ENCODE assay signal across 8 cellular contexts in the genomic region with DNA sequence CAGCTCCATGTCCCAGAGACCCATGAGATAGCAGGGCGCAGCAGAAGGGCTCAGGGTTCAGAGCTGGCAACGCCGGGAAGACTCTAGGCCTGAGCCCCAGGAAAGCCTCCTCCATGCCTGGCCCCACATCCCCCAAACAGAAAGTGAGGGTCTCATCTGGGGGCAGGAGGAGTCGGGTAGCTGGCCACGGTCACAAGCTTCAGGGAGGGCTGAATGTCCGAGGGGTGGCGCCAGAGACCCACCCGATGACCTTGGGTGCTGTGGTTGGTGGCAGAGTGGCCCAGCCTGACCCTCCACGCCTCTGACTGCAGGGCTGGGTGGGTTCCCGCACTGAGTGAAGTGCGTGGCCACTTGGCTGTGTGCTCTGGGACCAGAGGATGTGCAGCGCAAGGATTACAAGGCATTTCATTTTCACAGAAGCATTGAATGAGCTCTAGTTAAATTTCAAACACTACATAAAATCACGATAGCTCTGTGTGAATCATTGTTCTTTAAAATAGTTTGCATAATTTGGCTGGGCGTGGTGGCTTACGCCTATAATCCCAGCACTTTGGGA. TPM values are rescaled to one million over a fixed set of nuclear protein-coding genes. Genes with fewer than 3 reads are reported as not detected.
DNase-seq lines count a peak whose midpoint lies in the region; ATAC-seq and TF ChIP-seq lines count a peak whose summit lies in the region.

No MANE protein-coding gene starts in this region.

- H3K27ac ChIP-seq in caudate nucleus (ENCODE audit: low read depth, low read length) (peak overlapping the region; percentile 85), left lung (no peak overlapping the region), upper lobe of right lung (peak overlapping the region; percentile 42)

- H3K9me3 ChIP-seq in left lung (no peaks in the 10 kb centered on the region), upper lobe of right lung (no peaks in the 10 kb centered on the region)

- intact Hi-C loops in left lung (cut with DNase I) (no loop called here), upper lobe of right lung (cut with DNase I) (loop anchor here (10.0 kb wide), 1 partner anchor 87 kb away; a partner anchor contains a TSS)

- H3K36me3 ChIP-seq in left lung: peaks cover 0 to 1% of the 10 kb centered on the region in 2 donors
- H3K36me3 ChIP-seq in upper lobe of right lung: peaks cover under 1% of the 10 kb centered on the region

- TF ChIP-seq CTCF in left lung (IDR thresholded peaks at IDR 0.05): peak; percentile 48 to 50
- peak; percentile 55 for TF ChIP-seq CTCF in upper lobe of right lung (IDR thresholded peaks at IDR 0.05)

- ATAC-seq in left lung (no peak), upper lobe of right lung (no peak)

- peak; percentile 60 for DNase-seq in NCI-H748 (lab: John Stamatoyannopoulos, UW; ENCODE audit: unreplicated experiment)
- DNase-seq in NCI-H748 treated with DMSO at 0.1 percent for 48 hours (lab: John Stamatoyannopoulos, UW): no peak
- peak; percentile 42 for DNase-seq in NAMALWA (ENCODE audit: low spot score)
- DNase-seq in caudate nucleus (lab: John Stamatoyannopoulos, UW): peak in 56 of 61 donors; percentile 15 to 79 (median 52)
- DNase-seq in left lung: peak; percentile 55 to 81
- peak; percentile 83 for DNase-seq in upper lobe of right lung
- DNase-seq in HPDE6-E6E7 (ENCODE audit: extremely low spot score): no peak
- no peak for DNase-seq in activated effector memory CD4-positive, alpha-beta T cell treated with anti-CD3 and anti-CD28 coated beads, Interleukin-2, amount 50 U/mL, for 16 hours

- no peaks in the 10 kb centered on the region for H3K27me3 ChIP-seq in left lung
- no peaks in the 10 kb centered on the region for H3K27me3 ChIP-seq in upper lobe of right lung

- H3K4me1 ChIP-seq in left lung (peaks cover 13 to 46% of the 10 kb centered on the region in 2 donors), upper lobe of right lung (peaks cover 24% of the 10 kb centered on the region)

- H3K4me3 ChIP-seq in left lung (no peak overlapping the region), upper lobe of right lung (no peak overlapping the region)

RNA-seq across cellular contexts. Expression of a gene that starts 3.0 kb away (rescaled TPM):
- total RNA-seq in left lung: 1 to 10 TPM; 1.2 TPM
- total RNA-seq in upper lobe of right lung: 1.1 TPM

RNA-seq across cellular contexts. Expression of a gene that starts 3.5 kb away (rescaled TPM):
- total RNA-seq in left lung: 100 to 1,000 TPM in 1 of 2 donors, 10 to 100 TPM in 1; 98.5 to 111 TPM
- 91.2 TPM for total RNA-seq in upper lobe of right lung

RNA-seq across cellular contexts. Expression of a gene that starts 4.0 kb away (rescaled TPM):
- total RNA-seq in left lung: 1 to 10 TPM; 2.1 to 4.5 TPM
- total RNA-seq in upper lobe of right lung: 2.6 TPM

RNA-seq across cellular contexts. Expression of a gene that starts 29.3 kb away (rescaled TPM):
- total RNA-seq in left lung: 100 to 1,000 TPM; 133 to 137 TPM
- total RNA-seq in upper lobe of right lung: 477 TPM

RNA-seq across cellular contexts. Expression of a gene that starts 34.8 kb away (rescaled TPM):
- 1 to 10 TPM; 2.0 to 2.3 TPM for total RNA-seq in left lung
- total RNA-seq in upper lobe of right lung: 5.1 TPM

Comparison
In these comparisons a context has a peak if more than half of its experiments do, and no peak if none do; other contexts are left out.
1. DNase-seq: peak in NCI-H748 (single experiment), NAMALWA (single experiment), caudate nucleus (56 of 61), left lung (2 of 2) and upper lobe of right lung (single experiment); none in NCI-H748 treated with DMSO at 0.1 percent for 48 hours (single experiment), HPDE6-E6E7 (single experiment) and activated effector memory CD4-positive, alpha-beta T cell treated with anti-CD3 and anti-CD28 coated beads, Interleukin-2, amount 50 U/mL, for 16 hours (single experiment).
2. H3K27ac ChIP-seq: peak in caudate nucleus (single experiment) and upper lobe of right lung (single experiment); none in left lung (0 of 2).